In genomic region chr3:12015627-12016026, GRCh38 we compare ENCODE assay signal across 19 cellular contexts.
DNase-seq lines count a peak whose midpoint lies in the region.
"Had no signal": no experiment of that assay in that cellular context is flagged by ENCODE, and none has a peak within 500 bp of the region (broad histone marks: within the 10 kb centered on the region; RNA-seq: fewer than 3 reads in every experiment).

No MANE protein-coding gene starts in this region.

- peak; percentile 57 for DNase-seq in NCI-H2171 treated with DMSO at 0.1 percent for 48 hours (lab: John Stamatoyannopoulos, UW)
- no peak for DNase-seq in NCI-H2171 (lab: John Stamatoyannopoulos, UW)
- peak; percentile 48 for DNase-seq in NCI-H82 treated with DMSO at 0.1 percent for 48 hours (lab: John Stamatoyannopoulos, UW; ENCODE audit: unreplicated experiment)
- no peak for DNase-seq in stimulated activated CD4-positive, alpha-beta T cell treated with anti-CD3 and anti-CD28 coated beads, Interleukin-1b, Interleukin-23, amount 100 ng/mL, for 48 hours
- DNase-seq in stimulated activated CD4-positive, alpha-beta T cell treated with anti-CD3 and anti-CD28 coated beads, Interleukin-2, amount 100 ng/mL, for 48 hours, result no peak
- DNase-seq: ACHN; BE2C; C1 segment of cervical spinal cord; CD4-positive, alpha-beta memory T cell; CD4-positive, CD25-positive, alpha-beta regulatory T cell; CD8-positive, alpha-beta memory T cell; COR-L47; DMS 273 treated with DMSO at 0.1 percent for 48 hours; DMS153; DMS53; DMS79; DND-41; EL; GDM1 had no signal

Comparison
In these comparisons a context has a peak if more than half of its experiments do, and no peak if none do; other contexts are left out.
1. DNase-seq: peak in NCI-H2171 treated with DMSO at 0.1 percent for 48 hours (single experiment) and NCI-H82 treated with DMSO at 0.1 percent for 48 hours (single experiment); none in NCI-H2171 (single experiment), stimulated activated CD4-positive, alpha-beta T cell treated with anti-CD3 and anti-CD28 coated beads, Interleukin-1b, Interleukin-23, amount 100 ng/mL, for 48 hours (single experiment) and stimulated activated CD4-positive, alpha-beta T cell treated with anti-CD3 and anti-CD28 coated beads, Interleukin-2, amount 100 ng/mL, for 48 hours (0 of 2).